ENCODE assay signal across 8 cellular contexts in the genomic region with DNA sequence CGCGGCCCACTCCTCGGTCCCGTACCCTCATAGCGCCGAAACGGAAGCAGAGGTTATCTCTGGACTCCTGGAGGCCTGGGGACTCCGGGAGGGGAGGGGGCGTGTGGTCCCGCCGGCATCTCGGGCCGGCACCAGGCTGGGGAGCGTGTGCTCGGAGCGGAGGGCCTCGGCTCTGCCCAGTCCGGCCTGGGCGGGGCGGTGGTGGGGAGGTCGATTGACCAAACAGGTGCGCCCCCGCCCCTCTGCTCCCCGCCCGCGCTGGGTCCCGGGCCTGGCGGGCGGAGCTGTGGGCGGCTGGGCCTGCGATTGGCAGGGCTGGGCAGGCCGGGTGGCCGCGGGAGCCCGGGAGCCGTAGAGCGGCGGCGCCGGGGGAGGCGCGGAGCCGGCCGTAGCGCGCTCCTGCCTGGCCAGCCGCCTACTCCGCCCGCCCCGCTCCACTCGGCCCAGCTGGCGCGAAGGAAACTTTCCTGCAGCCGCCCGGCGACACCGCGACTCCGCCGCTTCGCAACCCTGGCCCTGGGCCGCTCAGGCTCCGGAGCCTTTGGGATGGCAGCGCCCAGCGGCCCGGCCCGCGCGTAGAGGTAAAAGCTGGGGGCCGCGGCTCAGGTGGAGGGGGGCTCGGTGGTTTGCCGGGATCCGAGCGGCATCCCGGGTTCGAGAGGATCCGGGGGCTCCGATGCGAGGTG. TPM values are rescaled to one million over a fixed set of nuclear protein-coding genes. Genes with fewer than 3 reads are reported as not detected.
DNase-seq lines count a peak whose midpoint lies in the region; ATAC-seq, FAIRE-seq and TF ChIP-seq lines count a peak whose summit lies in the region.

No MANE protein-coding gene starts in this region.

- peak; percentile 90 for DNase-seq in ELF-1 (ENCODE audit: low read depth, low spot score)
- DNase-seq in RWPE2 (ENCODE audit: low spot score), result no peak
- DNase-seq in head of caudate nucleus, result peak in 33 of 42 donors; percentile 15 to 67 (median 44)
- peak; percentile 92 to 96 (median 94) for DNase-seq in pancreas
- no peak for DNase-seq in stimulated activated naive CD4-positive, alpha-beta T cell treated with Interleukin-2 at 50 U/mL for 16 hours (lab: John Stamatoyannopoulos, UW)
- DNase-seq in naive thymus-derived CD8-positive, alpha-beta T cell, result no peak

- POLR2A ChIA-PET in naive thymus-derived CD8-positive, alpha-beta T cell (lab: Charles Lee), result no interaction called here

- H3K4me3 Mint-ChIP-seq in naive thymus-derived CD8-positive, alpha-beta T cell, result peak overlapping the region in 1 of 10 donors; percentile 33

- peak overlapping the region; percentile 38 for H3K4me3 ChIP-seq in RWPE2 (ENCODE audit: severe bottlenecking)
- H3K4me3 ChIP-seq in pancreas, result peak overlapping the region; percentile 61 to 72 (median 70)

- no peak for TF ChIP-seq CTCF in RWPE2 (IDR thresholded peaks at IDR 0.05; ENCODE audit: poor library complexity, severe bottlenecking)
- no peak for TF ChIP-seq CTCF in pancreas (IDR thresholded peaks at IDR 0.05)

- H3K27ac Mint-ChIP-seq in naive thymus-derived CD8-positive, alpha-beta T cell, result no peak overlapping the region

- 1% methylated on average over 45 to 80 of the region's 80 CpGs for WGBS in pancreas, 2 donors

- peaks cover 2 to 11% (median 3%) of the 10 kb centered on the region in 3 donors for H3K36me3 Mint-ChIP-seq in naive thymus-derived CD8-positive, alpha-beta T cell

- no peak for FAIRE-seq in pancreas (lab: Jason Lieb, UNC)

- peaks cover 8% of the 10 kb centered on the region for H3K27me3 ChIP-seq in RWPE2 (ENCODE audit: insufficient read depth, poor library complexity, severe bottlenecking)
- no peaks in the 10 kb centered on the region for H3K27me3 ChIP-seq in pancreas

- H3K36me3 ChIP-seq in RWPE2 (ENCODE audit: low read depth), result no peaks in the 10 kb centered on the region
- no peaks in the 10 kb centered on the region for H3K36me3 ChIP-seq in pancreas

- intact Hi-C loops in head of caudate nucleus (cut with DNase I), result no loop called here
- intact Hi-C loops in pancreas (cut with DNase I), result no loop called here

- peak; percentile 89 for ATAC-seq in RWPE2 (ENCODE audit: low read depth)
- ATAC-seq in pancreas, result peak; percentile 89 to 93 (median 91)
- ATAC-seq in naive thymus-derived CD8-positive, alpha-beta T cell, result no peak
- no peak for ATAC-seq in GM21526 (IDR thresholded peaks at IDR 0.05; ENCODE audit: low FRiP score, unreplicated experiment)
- ATAC-seq in HG03175 (IDR thresholded peaks at IDR 0.05; ENCODE audit: unreplicated experiment), result no peak

- peaks cover 42 to 75% (median 62%) of the 10 kb centered on the region in 5 donors for H3K27me3 Mint-ChIP-seq in naive thymus-derived CD8-positive, alpha-beta T cell

- peaks cover 0 to 11% (median 5%) of the 10 kb centered on the region in 4 donors for H3K4me1 Mint-ChIP-seq in naive thymus-derived CD8-positive, alpha-beta T cell

- peaks cover 6 to 25% (median 9%) of the 10 kb centered on the region in 9 donors for H3K9me3 Mint-ChIP-seq in naive thymus-derived CD8-positive, alpha-beta T cell

- no peaks in the 10 kb centered on the region for H3K4me1 ChIP-seq in RWPE2 (ENCODE audit: insufficient read depth, poor library complexity, severe bottlenecking)
- peaks cover 0 to 12% (median 0%) of the 10 kb centered on the region in 3 donors for H3K4me1 ChIP-seq in pancreas

- H3K9me3 ChIP-seq in RWPE2 (ENCODE audit: severe bottlenecking) (no peaks in the 10 kb centered on the region), pancreas (no peaks in the 10 kb centered on the region)

- H3K27ac ChIP-seq in RWPE2 (ENCODE audit: poor library complexity, severe bottlenecking), result no peak overlapping the region
- H3K27ac ChIP-seq in pancreas, result peak overlapping the region; percentile 85 to 91 (median 86)

RNA-seq across cellular contexts. Expression of a gene that starts 52.1 kb away (rescaled TPM):
- 10 to 100 TPM; 19.8 to 52.1 (median 25.3) TPM for total RNA-seq in pancreas
- polyA plus RNA-seq in pancreas, result 10 to 100 TPM; 14.7 to 27.9 TPM
- not detected for total RNA-seq in naive thymus-derived CD8-positive, alpha-beta T cell
- not detected for polyA plus RNA-seq in naive thymus-derived CD8-positive, alpha-beta T cell

Comparison
In these comparisons a context has a peak if more than half of its experiments do, and no peak if none do; other contexts are left out.
1. DNase-seq: peak in ELF-1 (single experiment), head of caudate nucleus (33 of 42) and pancreas (6 of 6); none in RWPE2 (single experiment), stimulated activated naive CD4-positive, alpha-beta T cell treated with Interleukin-2 at 50 U/mL for 16 hours (single experiment) and naive thymus-derived CD8-positive, alpha-beta T cell (0 of 10).
2. ATAC-seq: peak in RWPE2 (single experiment) and pancreas (4 of 4); none in naive thymus-derived CD8-positive, alpha-beta T cell (0 of 2), GM21526 (single experiment) and HG03175 (single experiment).
3. RNA of a gene that starts 52.1 kb away (total RNA-seq): 19.8 to 52.1 TPM in pancreas; not detected in naive thymus-derived CD8-positive, alpha-beta T cell; every median in the first group is over 10 times any median in the second.